ENCODE assay signal across 9 cellular contexts in the genomic region with DNA sequence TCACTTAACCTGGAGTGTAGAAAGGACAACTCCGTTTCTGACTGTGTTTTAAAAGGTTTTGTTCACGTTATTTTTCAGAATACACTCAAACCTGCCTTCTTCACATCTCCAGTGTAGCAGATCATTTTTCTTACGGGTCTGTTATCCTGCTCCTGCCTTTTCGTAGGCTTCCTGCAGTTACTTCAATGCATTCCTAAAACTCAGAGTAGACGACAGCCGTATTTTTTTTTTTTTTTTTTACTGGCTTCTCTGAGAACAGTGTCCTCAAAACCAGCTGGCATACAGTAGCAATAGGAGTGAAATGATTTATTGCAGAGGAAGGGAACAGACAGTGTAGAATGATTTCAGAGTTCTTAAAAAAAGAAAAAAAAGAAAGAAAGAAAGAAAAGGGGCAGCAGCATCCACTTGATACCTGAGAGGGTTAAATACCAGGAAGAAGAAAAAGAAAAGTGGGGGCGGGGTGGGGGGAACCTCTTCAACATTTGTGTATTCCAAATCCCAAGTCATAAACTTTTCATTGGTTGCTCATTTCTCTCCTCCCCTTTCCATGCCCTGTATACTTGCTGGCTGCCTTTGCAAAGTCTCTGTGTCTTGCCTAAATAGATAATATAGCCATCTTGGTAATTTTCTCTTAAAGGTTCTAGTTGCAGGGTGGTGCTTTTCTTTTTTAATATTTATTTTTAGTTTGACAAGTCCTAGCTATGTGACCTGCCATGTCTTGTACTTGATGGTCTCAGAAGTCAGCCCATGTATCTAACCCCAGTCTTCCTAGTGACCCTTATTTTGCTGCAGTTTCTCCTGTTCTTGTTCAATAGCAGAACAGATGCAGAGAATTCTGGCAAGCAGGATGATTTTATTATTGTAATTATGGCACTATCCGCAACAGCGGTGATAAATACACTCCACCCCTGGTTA. TPM values are rescaled to one million over a fixed set of nuclear protein-coding genes. Genes with fewer than 3 reads are reported as not detected.
A peak's percentile ranks its signal among the peaks of the same experiment; 100 is the strongest.
DNase-seq lines count a peak whose midpoint lies in the region; ATAC-seq, FAIRE-seq and TF ChIP-seq lines count a peak whose summit lies in the region.
"Had no signal": no experiment of that assay in that cellular context is flagged by ENCODE, and none has a peak within 500 bp of the region (broad histone marks: within the 10 kb centered on the region; RNA-seq: fewer than 3 reads in every experiment).

No MANE protein-coding gene starts in this region.

- DNase-seq in left ventricle myocardium inferior (no peak), left ventricle myocardium superior (no peak), bronchial epithelial cell (ENCODE audit: low read depth) (peak; percentile 49), lung (ENCODE audit: low spot score) (no peak), uterus (peak in 1 of 2 donors; percentile 61), head of caudate nucleus (no peak), DMS153 (lab: John Stamatoyannopoulos, UW) (no peak)
- DNase-seq: activated CD8-positive, alpha-beta memory T cell treated with anti-CD3 and anti-CD28 coated beads, Interleukin-2, amount 10 ng/mL, durations not matched to agents 7 days and 5 days had no signal

- H3K36me3 ChIP-seq in left ventricle myocardium inferior (no peaks in the 10 kb centered on the region), bronchial epithelial cell (ENCODE audit: control insufficient read depth, insufficient read depth, low read length) (no peaks in the 10 kb centered on the region), lung (ENCODE audit: control insufficient read depth in 2 of 2, insufficient read depth in 2 of 2, low read length in 2 of 2) (no peaks in the 10 kb centered on the region), uterus (no peaks in the 10 kb centered on the region)

- peak overlapping the region; percentile 82 for H3K4me3 ChIP-seq in left ventricle myocardium inferior
- H3K4me3 ChIP-seq in bronchial epithelial cell (ENCODE audit: low read depth, low read length) = peak overlapping the region; percentile 56
- H3K4me3 ChIP-seq in lung = peak overlapping the region; percentile 48
- H3K4me3 ChIP-seq in uterus = peak overlapping the region; percentile 53 to 70

- peaks cover 68% of the 10 kb centered on the region for H3K4me1 ChIP-seq in left ventricle myocardium inferior
- H3K4me1 ChIP-seq in lung (ENCODE audit: control insufficient read depth in 2 of 2, insufficient read depth in 2 of 2, low read length in 2 of 2) = peaks cover 2 to 3% of the 10 kb centered on the region in 2 donors
- no peaks in the 10 kb centered on the region for H3K4me1 ChIP-seq in uterus

- WGBS in lung, 2 donors = 11 to 16% methylated on average over 9 of the region's 9 CpGs

- no peak for TF ChIP-seq CTCF in left ventricle myocardium inferior (IDR thresholded peaks at IDR 0.05; ENCODE audit: borderline replicate concordance)
- TF ChIP-seq CTCF in bronchial epithelial cell (IDR thresholded peaks at IDR 0.05; ENCODE audit: insufficient read depth, low read length, severe bottlenecking) = no peak
- no peak for TF ChIP-seq CTCF in lung (IDR thresholded peaks at IDR 0.05; ENCODE audit: control extremely low read depth, extremely low read depth)
- TF ChIP-seq CTCF in uterus (IDR thresholded peaks at IDR 0.05) = no peak

- ATAC-seq in left ventricle myocardium superior (no peak), lung (ENCODE audit: insufficient read depth, low FRiP score) (no peak), GM18502 (IDR thresholded peaks at IDR 0.05; ENCODE audit: poor library complexity, unreplicated experiment) (no peak)
- ATAC-seq: activated CD8-positive, alpha-beta memory T cell treated with anti-CD3 and anti-CD28 coated beads, Interleukin-2, amount 10 ng/mL, durations not matched to agents 7 days and 5 days had no signal

- FAIRE-seq in bronchial epithelial cell (lab: Jason Lieb, UNC) = no peak

- H3K27ac ChIP-seq in left ventricle myocardium inferior (replicated peaks) (peak overlapping the region; percentile 85), lung (ENCODE audit: low read depth in 1 of 2, low read length in 1 of 2) (peak overlapping the region in 1 of 2 donors; percentile 63), uterus (peak overlapping the region; percentile 91 to 97)

- intact Hi-C loops in left ventricle myocardium inferior (cut with micrococcal nuclease) (no loop called here), left ventricle myocardium superior (cut with micrococcal nuclease) (loop anchor here (10.0 kb wide), 2 partner anchors 147 to 1217 kb away; no protein-coding TSS in a partner anchor), uterus (cut with DNase I; ENCODE audit: low total_unique reads) (no loop called here), head of caudate nucleus (cut with DNase I) (loop anchor here (5.0 to 10.0 kb wide), 2 partner anchors 174 to 1467 kb away; no protein-coding TSS in a partner anchor)

- H3K27me3 ChIP-seq in left ventricle myocardium inferior (ENCODE audit: low read depth) (no peaks in the 10 kb centered on the region), bronchial epithelial cell (ENCODE audit: control insufficient read depth, insufficient read depth, low read length) (no peaks in the 10 kb centered on the region), lung (ENCODE audit: control insufficient read depth, insufficient read depth) (no peaks in the 10 kb centered on the region), uterus (no peaks in the 10 kb centered on the region)

- no peaks in the 10 kb centered on the region for H3K9me3 ChIP-seq in left ventricle myocardium inferior (replicated peaks)
- no peaks in the 10 kb centered on the region for H3K9me3 ChIP-seq in lung (ENCODE audit: control insufficient read depth in 2 of 2, insufficient read depth in 1 of 2, low read length in 1 of 2)
- H3K9me3 ChIP-seq in uterus = no peaks in the 10 kb centered on the region

- no peak for TF ChIP-seq POLR2A in uterus (IDR thresholded peaks at IDR 0.05)

RNA-seq across cellular contexts. Expression of a gene that starts 2.8 kb away (rescaled TPM):
- total RNA-seq in left ventricle myocardium inferior = 4.4 TPM
- 2.0 TPM for total RNA-seq in left ventricle myocardium superior
- total RNA-seq in bronchial epithelial cell = 5.1 and 6.1 TPM in 2 replicates
- total RNA-seq in lung = 10 to 100 TPM in 1 of 2 donors, 1 to 10 TPM in 1; 4.4 to 53.7 TPM
- polyA plus RNA-seq in lung = 1 to 10 TPM; 1.9 to 3.3 TPM
- total RNA-seq in uterus = 10 to 100 TPM in 3 of 4 donors, 1 to 10 TPM in 1; 4.9 to 43.2 (median 12.0) TPM
- total RNA-seq: activated CD8-positive, alpha-beta memory T cell treated with anti-CD3 and anti-CD28 coated beads, Interleukin-2, amount 10 ng/mL, durations not matched to agents 7 days and 5 days had no signal

Comparison
In these comparisons a context has a peak if more than half of its experiments do, and no peak if none do; other contexts are left out.
1. intact Hi-C loops: an anchor here in left ventricle myocardium superior (10.0 kb wide) and head of caudate nucleus (5.0 to 10.0 kb wide); none called in left ventricle myocardium inferior and uterus.